ENCODE assay signal across 8 cellular contexts in genomic region chr17:58337600-58338453, GRCh38. TPM values are rescaled to one million over a fixed set of nuclear protein-coding genes. Genes with fewer than 3 reads are reported as not detected.
A peak's percentile ranks its signal among the peaks of the same experiment; 100 is the strongest.
DNase-seq lines count a peak whose midpoint lies in the region; ATAC-seq and TF ChIP-seq lines count a peak whose summit lies in the region.

No MANE protein-coding gene starts in this region.

- no peaks in the 10 kb centered on the region for H3K27me3 Mint-ChIP-seq in activated T-helper 2 cell treated with anti-CD3 and anti-CD28 coated beads, Interferon-gamma antibody, Interleukin-2, Interleukin-4, amounts not matched to agents 10 μg/mL and 5 μg/mL and 100 μg/mL, durations not matched to agents 14 hours and 24 hours and 36 hours (ENCODE audit: low read depth)
- peaks cover 6% of the 10 kb centered on the region for H3K27me3 Mint-ChIP-seq in glutamatergic neuron (ENCODE audit: unreplicated experiment)

- no peak for TF ChIP-seq CTCF in OCI-LY1 (IDR thresholded peaks at IDR 0.05; ENCODE audit: low read length)
- TF ChIP-seq CTCF in glutamatergic neuron (IDR thresholded peaks at IDR 0.05; ENCODE audit: partially characterized antibody, unreplicated experiment) = no peak
- no peak for TF ChIP-seq CTCF in prostate gland (IDR thresholded peaks at IDR 0.05)
- no peak for TF ChIP-seq CTCF in uterus (IDR thresholded peaks at IDR 0.05)

- H3K4me1 Mint-ChIP-seq in activated T-helper 2 cell treated with anti-CD3 and anti-CD28 coated beads, Interferon-gamma antibody, Interleukin-2, Interleukin-4, amounts not matched to agents 10 μg/mL and 5 μg/mL and 100 μg/mL, durations not matched to agents 14 hours and 24 hours and 36 hours (ENCODE audit: low read depth) = peaks cover 35% of the 10 kb centered on the region
- H3K4me1 Mint-ChIP-seq in glutamatergic neuron (ENCODE audit: low read depth, unreplicated experiment) = peaks cover 20% of the 10 kb centered on the region

- H3K9me3 ChIP-seq in OCI-LY1 (ENCODE audit: low read length) = no peaks in the 10 kb centered on the region
- no peaks in the 10 kb centered on the region for H3K9me3 ChIP-seq in prostate gland
- H3K9me3 ChIP-seq in uterus = no peaks in the 10 kb centered on the region

- H3K4me3 Mint-ChIP-seq in activated T-helper 2 cell treated with anti-CD3 and anti-CD28 coated beads, Interferon-gamma antibody, Interleukin-2, Interleukin-4, amounts not matched to agents 10 μg/mL and 5 μg/mL and 100 μg/mL, durations not matched to agents 14 hours and 24 hours and 36 hours (ENCODE audit: low read depth) = peak overlapping the region; percentile 99
- H3K4me3 Mint-ChIP-seq in glutamatergic neuron (ENCODE audit: unreplicated experiment) = no peak overlapping the region

- peaks cover 98% of the 10 kb centered on the region for H3K4me1 ChIP-seq in OCI-LY1 (ENCODE audit: insufficient read depth, low read length, severe bottlenecking)
- no peaks in the 10 kb centered on the region for H3K4me1 ChIP-seq in prostate gland (replicated peaks)
- no peaks in the 10 kb centered on the region for H3K4me1 ChIP-seq in uterus

- WGBS in prostate gland = 25% methylated on average over 23 of the region's 23 CpGs

- ATAC-seq in GM18502 (IDR thresholded peaks at IDR 0.05; ENCODE audit: poor library complexity, unreplicated experiment) (peak; percentile 61), HG02870 (IDR thresholded peaks at IDR 0.05; ENCODE audit: unreplicated experiment) (peak; percentile 56)

- H3K36me3 Mint-ChIP-seq in activated T-helper 2 cell treated with anti-CD3 and anti-CD28 coated beads, Interferon-gamma antibody, Interleukin-2, Interleukin-4, amounts not matched to agents 10 μg/mL and 5 μg/mL and 100 μg/mL, durations not matched to agents 14 hours and 24 hours and 36 hours (ENCODE audit: low read depth) = peaks cover 52% of the 10 kb centered on the region
- no peaks in the 10 kb centered on the region for H3K36me3 Mint-ChIP-seq in glutamatergic neuron (ENCODE audit: unreplicated experiment)

- H3K27me3 ChIP-seq in OCI-LY1 (ENCODE audit: insufficient read depth, low read length) = no peaks in the 10 kb centered on the region
- H3K27me3 ChIP-seq in prostate gland (replicated peaks; ENCODE audit: insufficient read depth) = no peaks in the 10 kb centered on the region
- no peaks in the 10 kb centered on the region for H3K27me3 ChIP-seq in uterus

- DNase-seq in activated T-helper 2 cell treated with anti-CD3 and anti-CD28 coated beads, Interferon-gamma antibody, Interleukin-2, Interleukin-4, amounts not matched to agents 10 μg/mL and 5 μg/mL and 100 μg/mL, durations not matched to agents 14 hours and 24 hours and 36 hours (ENCODE audit: low spot score) = peak; percentile 93
- DNase-seq in glutamatergic neuron (peak; percentile 52), prostate gland (ENCODE audit: low spot score) (peak; percentile 20), uterus (peak; percentile 59 to 70), inferior parietal cortex (ENCODE audit: extremely low spot score) (no peak)

- no peaks in the 10 kb centered on the region for H4K20me1 ChIP-seq in OCI-LY1 (ENCODE audit: insufficient read depth, low read length)

- H3K9ac ChIP-seq in OCI-LY1 (ENCODE audit: low read length) = peak overlapping the region; percentile 99

- intact Hi-C loops in activated T-helper 2 cell treated with anti-CD3 and anti-CD28 coated beads, Interferon-gamma antibody, Interleukin-2, Interleukin-4, amounts not matched to agents 10 μg/mL and 5 μg/mL and 100 μg/mL, durations not matched to agents 14 hours and 24 hours and 36 hours (cut with micrococcal nuclease) = loop anchor here (1.0 to 10.0 kb wide), 6 partner anchors 8 to 1489 kb away; partner anchors contain the start of gene SRSF1
- intact Hi-C loops in prostate gland (cut with DNase I) (no loop called here), uterus (cut with DNase I; ENCODE audit: low total_unique reads) (no loop called here)

- H3K9me2 ChIP-seq in OCI-LY1 (ENCODE audit: low read depth, low read length) = no peaks in the 10 kb centered on the region

- peak overlapping the region; percentile 99 for H3K27ac ChIP-seq in OCI-LY1 (ENCODE audit: low read depth, low read length, poor library complexity, severe bottlenecking)
- peak overlapping the region; percentile 70 to 71 for H3K27ac ChIP-seq in prostate gland
- H3K27ac ChIP-seq in uterus = peak overlapping the region; percentile 60 to 83

- TF ChIP-seq POLR2A in prostate gland (IDR thresholded peaks at IDR 0.05) (peak; percentile 34), uterus (IDR thresholded peaks at IDR 0.05) (peak; percentile 22 to 34)

- peak overlapping the region; percentile 97 for H3K4me2 ChIP-seq in OCI-LY1 (ENCODE audit: low read length)

- H3K36me3 ChIP-seq in OCI-LY1 (ENCODE audit: insufficient read depth, low read length) (peaks cover 23% of the 10 kb centered on the region), prostate gland (no peaks in the 10 kb centered on the region), uterus (no peaks in the 10 kb centered on the region)

- H3K4me3 ChIP-seq in OCI-LY1 (ENCODE audit: low read depth, low read length, poor library complexity, severe bottlenecking) = peak overlapping the region; percentile 99
- peak overlapping the region in 1 of 2 donors; percentile 9 for H3K4me3 ChIP-seq in prostate gland
- H3K4me3 ChIP-seq in uterus = no peak overlapping the region

- peaks cover 11% of the 10 kb centered on the region for H3K79me2 ChIP-seq in OCI-LY1 (ENCODE audit: insufficient read depth, low read length)

- H3F3A ChIP-seq in OCI-LY1 (ENCODE audit: insufficient read depth, low read length) = peaks cover 4% of the 10 kb centered on the region; the same call in 1 of the 2 replicates

- no peaks in the 10 kb centered on the region for H3K9me3 Mint-ChIP-seq in activated T-helper 2 cell treated with anti-CD3 and anti-CD28 coated beads, Interferon-gamma antibody, Interleukin-2, Interleukin-4, amounts not matched to agents 10 μg/mL and 5 μg/mL and 100 μg/mL, durations not matched to agents 14 hours and 24 hours and 36 hours
- H3K9me3 Mint-ChIP-seq in glutamatergic neuron (ENCODE audit: unreplicated experiment) = peaks cover 6% of the 10 kb centered on the region

- H2AFZ ChIP-seq in OCI-LY1 (ENCODE audit: low read length) = no peak overlapping the region

- H3K27ac Mint-ChIP-seq in activated T-helper 2 cell treated with anti-CD3 and anti-CD28 coated beads, Interferon-gamma antibody, Interleukin-2, Interleukin-4, amounts not matched to agents 10 μg/mL and 5 μg/mL and 100 μg/mL, durations not matched to agents 14 hours and 24 hours and 36 hours = peak overlapping the region; percentile 99
- peak overlapping the region; percentile 44 for H3K27ac Mint-ChIP-seq in glutamatergic neuron (ENCODE audit: unreplicated experiment)

RNA-seq across cellular contexts. Expression of gene TSPOAP1, which starts 9.2 kb away (rescaled TPM):
- total RNA-seq in activated T-helper 2 cell treated with anti-CD3 and anti-CD28 coated beads, Interferon-gamma antibody, Interleukin-2, Interleukin-4, amounts not matched to agents 10 μg/mL and 5 μg/mL and 100 μg/mL, durations not matched to agents 14 hours and 24 hours and 36 hours = 21.9 and 22.3 TPM in 2 replicates
- 39.7 TPM for total RNA-seq in glutamatergic neuron (ENCODE audit: unreplicated experiment)
- total RNA-seq in prostate gland = 10 to 100 TPM; 22.7 to 26.5 TPM
- total RNA-seq in uterus = 10 to 100 TPM in 3 of 4 donors, under 1 TPM in 1; 0.59 to 43.7 (median 32.4) TPM

RNA-seq across cellular contexts. Expression of gene SUPT4H1, which starts 14.2 kb away (rescaled TPM):
- total RNA-seq in activated T-helper 2 cell treated with anti-CD3 and anti-CD28 coated beads, Interferon-gamma antibody, Interleukin-2, Interleukin-4, amounts not matched to agents 10 μg/mL and 5 μg/mL and 100 μg/mL, durations not matched to agents 14 hours and 24 hours and 36 hours = 153 and 160 TPM in 2 replicates
- total RNA-seq in glutamatergic neuron (ENCODE audit: unreplicated experiment) = 82.1 TPM
- total RNA-seq in prostate gland = 10 to 100 TPM; 44.8 to 70.0 TPM
- 100 to 1,000 TPM in 2 of 4 donors, 10 to 100 TPM in 2; 31.1 to 267 (median 98.1) TPM for total RNA-seq in uterus

RNA-seq across cellular contexts. Expression of gene MPO, which starts 57.1 kb away (rescaled TPM):
- total RNA-seq in activated T-helper 2 cell treated with anti-CD3 and anti-CD28 coated beads, Interferon-gamma antibody, Interleukin-2, Interleukin-4, amounts not matched to agents 10 μg/mL and 5 μg/mL and 100 μg/mL, durations not matched to agents 14 hours and 24 hours and 36 hours = not detected in 2 replicates
- total RNA-seq in glutamatergic neuron (ENCODE audit: unreplicated experiment) = not detected
- total RNA-seq in prostate gland = under 1 TPM in 1 of 2 donors, not detected in 1; 0.57 TPM
- 10 to 100 TPM in 1 of 4 donors, under 1 TPM in 1, not detected in 2; 0.79 to 21.7 TPM for total RNA-seq in uterus
